In the genomic region with DNA sequence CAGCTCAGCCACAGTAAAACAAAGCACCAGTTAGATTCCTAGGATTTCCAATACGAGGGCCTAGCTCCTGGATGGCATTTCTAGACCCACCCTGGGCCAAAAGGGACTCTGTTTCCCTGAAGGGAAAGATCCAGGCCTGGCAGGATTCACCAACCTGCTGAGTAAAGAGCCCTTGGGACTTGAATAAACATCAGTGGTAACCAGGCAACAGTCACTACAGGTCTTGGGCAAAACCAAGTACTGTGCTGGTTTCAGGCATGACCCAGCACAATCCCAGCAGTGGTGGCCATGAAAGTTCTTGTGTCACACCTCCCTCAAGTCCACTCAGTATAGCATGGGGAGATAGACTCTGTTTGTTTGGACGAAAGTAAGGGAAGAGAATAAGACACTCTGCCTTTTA, we compare ENCODE assay signal across 23 cellular contexts. TPM values are rescaled to one million over a fixed set of nuclear protein-coding genes. Genes with fewer than 3 reads are reported as not detected.
A peak's percentile ranks its signal among the peaks of the same experiment; 100 is the strongest.
DNase-seq lines count a peak whose midpoint lies in the region; ATAC-seq, FAIRE-seq and TF ChIP-seq lines count a peak whose summit lies in the region.
"Had no signal": no experiment of that assay in that cellular context is flagged by ENCODE, and none has a peak within 500 bp of the region (broad histone marks: within the 10 kb centered on the region; RNA-seq: fewer than 3 reads in every experiment).

No MANE protein-coding gene starts in this region.

- H3K27ac Mint-ChIP-seq in progenitor cell of endocrine pancreas, result no peak overlapping the region
- H3K27ac Mint-ChIP-seq: activated CD4-positive, alpha-beta memory T cell treated with anti-CD3 and anti-CD28 coated beads for 36 hours; dendritic cell treated with granulocyte-macrophage colony-stimulating factor and Interleukin-4, amounts not matched to agents 40 ng/mL and 50 ng/mL, for 4 days; natural killer cell; T-helper 17 cell had no signal

- TF ChIP-seq CTCF in HepG2 (CRISPR knock-in tag; IDR thresholded peaks at IDR 0.05), result no peak
- no peak for TF ChIP-seq CTCF in right lobe of liver (IDR thresholded peaks at IDR 0.05)
- TF ChIP-seq CTCF in progenitor cell of endocrine pancreas (IDR thresholded peaks at IDR 0.05; ENCODE audit: unreplicated experiment), result no peak

- no TSS peak for BruUV-seq in HepG2 (replicated peaks; lab: Mats Ljungman, UMichigan)

- H3K4me2 ChIP-seq in HepG2 (ENCODE audit: low read depth, low read length), result no peak overlapping the region

- no peaks in the 10 kb centered on the region for H3K9me3 Mint-ChIP-seq in progenitor cell of endocrine pancreas (ENCODE audit: low read depth)
- H3K9me3 Mint-ChIP-seq: activated CD4-positive, alpha-beta memory T cell treated with anti-CD3 and anti-CD28 coated beads for 36 hours; natural killer cell had no signal

- H4K20me1 ChIP-seq in HepG2 (ENCODE audit: insufficient read depth, low read length), result no peaks in the 10 kb centered on the region

- FAIRE-seq in HepG2 (lab: Jason Lieb, UNC) (no peak), islet of Langerhans (lab: Jason Lieb, UNC) (peak; percentile 84)
- FAIRE-seq: G401.6, H54 had no signal

- no peaks in the 10 kb centered on the region for H3K36me3 Mint-ChIP-seq in progenitor cell of endocrine pancreas (ENCODE audit: insufficient read depth)
- H3K36me3 Mint-ChIP-seq: activated CD4-positive, alpha-beta memory T cell treated with anti-CD3 and anti-CD28 coated beads for 36 hours; natural killer cell had no signal

- no peak overlapping the region for H3K9ac ChIP-seq in HepG2 (ENCODE audit: insufficient read depth, low read depth, low read length)

- POLR2A ChIA-PET in HepG2 (lab: Yijun Ruan, JAX), result no interaction called here

- in situ Hi-C loops in HepG2 (cut with HindIII; ENCODE audit: extremely low pct_ligation_motif_present, low pct_unique_long_range_greater_than_20kb), result no loop called here

- H3K4me1 Mint-ChIP-seq in progenitor cell of endocrine pancreas (ENCODE audit: low read depth), result no peaks in the 10 kb centered on the region
- H3K4me1 Mint-ChIP-seq: natural killer cell, T-helper 17 cell had no signal

- no peak overlapping the region for H3K4me3 Mint-ChIP-seq in progenitor cell of endocrine pancreas (ENCODE audit: low read depth)
- H3K4me3 Mint-ChIP-seq: activated CD4-positive, alpha-beta memory T cell treated with anti-CD3 and anti-CD28 coated beads for 36 hours; dendritic cell treated with granulocyte-macrophage colony-stimulating factor and Interleukin-4, amounts not matched to agents 40 ng/mL and 50 ng/mL, for 4 days; natural killer cell; T-helper 17 cell had no signal

- WGBS in HepG2 (ENCODE audit: low lambda C conversion rate), result 0% methylated on average over 2 of the region's 2 CpGs
- 50% methylated on average over 1 of the region's 2 CpGs for WGBS in right lobe of liver (ENCODE audit: insufficient coverage, low coverage, low lambda C conversion rate, missing lambda C conversion rate)

- no peaks in the 10 kb centered on the region for H3K27me3 ChIP-seq in HepG2 (ENCODE audit: control insufficient read depth in 1 of 2, insufficient read depth in 2 of 2, low read length in 2 of 2)
- H3K27me3 ChIP-seq in right lobe of liver, result no peaks in the 10 kb centered on the region
- H3K27me3 ChIP-seq: ovary, sigmoid colon had no signal

- TF ChIP-seq POLR2A in HepG2 (IDR thresholded peaks at IDR 0.05; ENCODE audit: insufficient read depth in 1 of 2, low read depth in 2 of 2, low read length in 2 of 2), result no peak
- TF ChIP-seq POLR2A in right lobe of liver (IDR thresholded peaks at IDR 0.05), result no peak

- H3K4me1 ChIP-seq in HepG2 (ENCODE audit: insufficient read depth, low read length) (no peaks in the 10 kb centered on the region), right lobe of liver (no peaks in the 10 kb centered on the region)
- H3K4me1 ChIP-seq: sigmoid colon had no signal

- no peaks in the 10 kb centered on the region for H3K27me3 Mint-ChIP-seq in progenitor cell of endocrine pancreas

- no peaks in the 10 kb centered on the region for H3K36me3 ChIP-seq in HepG2 (replicated peaks in 1 of 2; ENCODE audit: control insufficient read depth in 1 of 2, insufficient read depth in 2 of 2, low read length in 2 of 2)
- H3K36me3 ChIP-seq in right lobe of liver, result no peaks in the 10 kb centered on the region
- H3K36me3 ChIP-seq: ovary, sigmoid colon had no signal

- TF ChIP-seq RAD21 in HepG2 (CRISPR knock-in tag; IDR thresholded peaks at IDR 0.05), result no peak

- H3K27ac ChIP-seq in HepG2 (ENCODE audit: extremely low read length, insufficient read depth, low read length) (no peak overlapping the region), right lobe of liver (no peak overlapping the region), substantia nigra (ENCODE audit: low read depth, low read length, poor library complexity, severe bottlenecking) (no peak overlapping the region)
- H3K27ac ChIP-seq: C4-2B, ovary, sigmoid colon, VCaP had no signal

- H2AFZ ChIP-seq in HepG2 (ENCODE audit: low read length), result no peak overlapping the region

- DNase-seq in HepG2 (ENCODE audit: low spot score) (peak; percentile 9), right lobe of liver (no peak), RPMI7951 (ENCODE audit: low read depth) (peak; percentile 36), progenitor cell of endocrine pancreas (ENCODE audit: low spot score, unreplicated experiment) (no peak), substantia nigra (lab: John Stamatoyannopoulos, UW) (no peak), activated gamma-delta T cell (lab: John Stamatoyannopoulos, UW) (no peak)
- DNase-seq in activated CD4-positive, alpha-beta T cell treated with anti-CD3 and anti-CD28 coated beads for 4 hours, result no peak
- DNase-seq: activated CD4-positive, alpha-beta memory T cell treated with anti-CD3 and anti-CD28 coated beads for 36 hours; activated naive CD4-positive, alpha-beta T cell; activated T-cell treated with anti-CD3 and anti-CD28 coated beads for 4 hours; foreskin fibroblast; natural killer cell; NCI-H1436; NCI-H82; ovary; sigmoid colon; T-helper 17 cell had no signal

- CTCF ChIA-PET in HepG2 (lab: Yijun Ruan, JAX; ENCODE audit: low intra/inter-chr PET ratio, low total read pairs), result no interaction called here

- intact Hi-C loops in HepG2 (cut with micrococcal nuclease; ENCODE audit: unreplicated experiment) (no loop called here), right lobe of liver (cut with DNase I) (no loop called here)

- TF ChIP-seq EP300 in HepG2 (IDR thresholded peaks at IDR 0.05; ENCODE audit: low read depth in 2 of 2, low read length in 2 of 2) (no peak), HepG2 (CRISPR knock-in tag; IDR thresholded peaks at IDR 0.05; ENCODE audit: borderline replicate concordance) (no peak)

- H3K4me3 ChIP-seq in HepG2 (replicated peaks in 1 of 3; ENCODE audit: insufficient read depth in 1 of 3, low read depth in 2 of 3, low read length in 3 of 3) (no peak overlapping the region), right lobe of liver (no peak overlapping the region)
- H3K4me3 ChIP-seq: ovary, sigmoid colon had no signal

- ATAC-seq in HepG2 (peak; percentile 25; the same call in 1 of the 3 replicates), right lobe of liver (no peak)
- ATAC-seq: natural killer cell, T-helper 17 cell had no signal

- H3K9me3 ChIP-seq in HepG2 (ENCODE audit: low read length) (no peaks in the 10 kb centered on the region), right lobe of liver (no peaks in the 10 kb centered on the region)
- H3K9me3 ChIP-seq: ovary, sigmoid colon had no signal

- H3K79me2 ChIP-seq in HepG2 (ENCODE audit: insufficient read depth, low read length), result no peaks in the 10 kb centered on the region

TF ChIP-seq in HepG2, 621 proteins besides CTCF, POLR2A, EP300 and RAD21:
- TF ChIP-seq ZBTB2 (CRISPR knock-in tag; IDR thresholded peaks at IDR 0.05; ENCODE audit: low read depth) (no peak), MAFK (conservative IDR thresholded peaks at IDR 0.05 in 1 of 2, IDR thresholded peaks at IDR 0.05 in 1 of 2; ENCODE audit: low read length in 2 of 2) (peak in 1 of 2 experiments; percentile 36; a peak in 1 of 4 replicates)

RNA-seq across cellular contexts. Expression of gene STARD3NL, which starts 31.0 kb away (rescaled TPM):
- 38.2 and 42.3 TPM in 2 replicates for total RNA-seq in HepG2 (2016; rRNA removed; fragmentation: Illumina TruSeq; extraction: Trizol)
- 87.5 and 103 TPM in 2 replicates for total RNA-seq in HepG2 (2016; cell fraction: cytosol; rRNA removed; fragmentation: Illumina TruSeq; extraction: Trizol; ENCODE audit: low read depth)
- 39.9 and 44.0 TPM in 2 replicates for total RNA-seq in HepG2 (2016; cell fraction: insoluble cytoplasmic fraction; rRNA removed; fragmentation: Illumina TruSeq; extraction: Trizol)
- total RNA-seq in HepG2 (2016; cell fraction: membrane; rRNA removed; fragmentation: Illumina TruSeq; extraction: Trizol), result 116 and 126 TPM in 2 replicates
- 23.4 and 26.6 TPM in 2 replicates for total RNA-seq in HepG2 (2016; cell fraction: nucleus; rRNA removed; fragmentation: Illumina TruSeq; extraction: Trizol)
- polyA plus RNA-seq in HepG2 (2011; rRNA removed), result 30.0 and 37.3 TPM in 2 replicates
- 23.6 and 30.4 TPM in 2 replicates for polyA plus RNA-seq in HepG2 (2011; cell fraction: cytosol; rRNA removed)
- polyA plus RNA-seq in HepG2 (2011; cell fraction: nucleus; rRNA removed), result 6.3 and 8.6 TPM in 2 replicates
- 25.5 and 25.9 TPM in 2 replicates for polyA plus RNA-seq in HepG2 (2012)
- 95.7 and 120 TPM in 2 replicates for polyA plus RNA-seq in HepG2 (2016; cell fraction: cytosol; fragmentation: Illumina TruSeq; extraction: Trizol; ENCODE audit: low read depth)
- 36.5 and 40.5 TPM in 2 replicates for polyA plus RNA-seq in HepG2 (2016; cell fraction: insoluble cytoplasmic fraction; fragmentation: Illumina TruSeq; extraction: Trizol; ENCODE audit: low read depth)
- polyA plus RNA-seq in HepG2 (2016; cell fraction: membrane; fragmentation: Illumina TruSeq; extraction: Trizol; ENCODE audit: low read depth), result 105 and 119 TPM in 2 replicates
- polyA plus RNA-seq in HepG2 (2016; cell fraction: nucleus; fragmentation: Illumina TruSeq; extraction: Trizol; ENCODE audit: insufficient read depth, low read depth), result 29.8 and 34.2 TPM in 2 replicates
- 4.3 and 10.2 TPM in 2 replicates for polyA minus RNA-seq in HepG2 (2011; rRNA and poly(A)+ RNA removed; ENCODE audit: low replicate concordance)
- polyA minus RNA-seq in HepG2 (2011; cell fraction: cytosol; rRNA and poly(A)+ RNA removed), result 14.2 and 17.9 TPM in 2 replicates
- polyA minus RNA-seq in HepG2 (2011; cell fraction: nucleus; rRNA and poly(A)+ RNA removed), result 12.2 and 19.9 TPM in 2 replicates
- total RNA-seq in right lobe of liver, result 10 to 100 TPM in 3 of 6 experiments, 1 to 10 TPM in 3; 5.8 to 14.3 (median 9.6) TPM
- total RNA-seq in RPMI7951 (2014; rRNA removed; shearing (Covaris generic)), result 182 and 189 TPM in 2 replicates
- 57.5 and 61.1 TPM in 2 replicates for total RNA-seq in progenitor cell of endocrine pancreas

Comparison
In these comparisons a context has a peak if more than half of its experiments do, and no peak if none do; other contexts are left out.
1. DNase-seq: peak in HepG2 (single experiment) and RPMI7951 (single experiment); none in right lobe of liver (0 of 3), activated CD4-positive, alpha-beta T cell treated with anti-CD3 and anti-CD28 coated beads for 4 hours (0 of 2), progenitor cell of endocrine pancreas (single experiment), substantia nigra (0 of 49) and activated gamma-delta T cell (single experiment).